Comparison of ENCODE assay signal across 1 cellular context in genomic region chr6:133339543-133340384, GRCh38.
A peak's percentile ranks its signal among the peaks of the same experiment; 100 is the strongest.
TF ChIP-seq lines count a peak whose summit lies in the region.

No MANE protein-coding gene starts in this region.

TF ChIP-seq in HEK293, 187 proteins besides CTCF, POLR2A, EP300 and RAD21 (continued from another document):
- TF ChIP-seq, protein P1, sequence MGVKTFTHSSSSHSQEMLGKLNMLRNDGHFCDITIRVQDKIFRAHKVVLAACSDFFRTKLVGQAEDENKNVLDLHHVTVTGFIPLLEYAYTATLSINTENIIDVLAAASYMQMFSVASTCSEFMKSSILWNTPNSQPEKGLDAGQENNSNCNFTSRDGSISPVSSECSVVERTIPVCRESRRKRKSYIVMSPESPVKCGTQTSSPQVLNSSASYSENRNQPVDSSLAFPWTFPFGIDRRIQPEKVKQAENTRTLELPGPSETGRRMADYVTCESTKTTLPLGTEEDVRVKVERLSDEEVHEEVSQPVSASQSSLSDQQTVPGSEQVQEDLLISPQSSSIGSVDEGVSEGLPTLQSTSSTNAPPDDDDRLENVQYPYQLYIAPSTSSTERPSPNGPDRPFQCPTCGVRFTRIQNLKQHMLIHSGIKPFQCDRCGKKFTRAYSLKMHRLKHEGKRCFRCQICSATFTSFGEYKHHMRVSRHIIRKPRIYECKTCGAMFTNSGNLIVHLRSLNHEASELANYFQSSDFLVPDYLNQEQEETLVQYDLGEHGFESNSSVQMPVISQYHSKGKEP (tag by site-specific recombination; IDR thresholded peaks at IDR 0.05), result peak; percentile 8; the same call in 1 of the 2 replicates
- TF ChIP-seq ZNF600 (tag by site-specific recombination; IDR thresholded peaks at IDR 0.05), result no peak
- TF ChIP-seq ZNF530 (tag by site-specific recombination; IDR thresholded peaks at IDR 0.05; ENCODE audit: low read depth), result no peak
- no peak for TF ChIP-seq ZNF555 (tag by site-specific recombination; conservative IDR thresholded peaks at IDR 0.05)
- no peak for TF ChIP-seq ZNF24 (tag by site-specific recombination; IDR thresholded peaks at IDR 0.05)
- TF ChIP-seq IKZF3 (tag by site-specific recombination; IDR thresholded peaks at IDR 0.05), result no peak
- TF ChIP-seq ZNF560 (tag by site-specific recombination; IDR thresholded peaks at IDR 0.05; ENCODE audit: borderline replicate concordance), result no peak
- TF ChIP-seq ZNF10 (tag by site-specific recombination; IDR thresholded peaks at IDR 0.05), result peak; percentile 89
- 0 out of 2 replicates have a peak, but pooled peaks have one; percentile 53 for TF ChIP-seq ZNF2 (tag by site-specific recombination; IDR thresholded peaks at IDR 0.05)
- TF ChIP-seq ZNF629 (tag by site-specific recombination; IDR thresholded peaks at IDR 0.05), result peak; percentile 82
- TF ChIP-seq, protein P2, sequence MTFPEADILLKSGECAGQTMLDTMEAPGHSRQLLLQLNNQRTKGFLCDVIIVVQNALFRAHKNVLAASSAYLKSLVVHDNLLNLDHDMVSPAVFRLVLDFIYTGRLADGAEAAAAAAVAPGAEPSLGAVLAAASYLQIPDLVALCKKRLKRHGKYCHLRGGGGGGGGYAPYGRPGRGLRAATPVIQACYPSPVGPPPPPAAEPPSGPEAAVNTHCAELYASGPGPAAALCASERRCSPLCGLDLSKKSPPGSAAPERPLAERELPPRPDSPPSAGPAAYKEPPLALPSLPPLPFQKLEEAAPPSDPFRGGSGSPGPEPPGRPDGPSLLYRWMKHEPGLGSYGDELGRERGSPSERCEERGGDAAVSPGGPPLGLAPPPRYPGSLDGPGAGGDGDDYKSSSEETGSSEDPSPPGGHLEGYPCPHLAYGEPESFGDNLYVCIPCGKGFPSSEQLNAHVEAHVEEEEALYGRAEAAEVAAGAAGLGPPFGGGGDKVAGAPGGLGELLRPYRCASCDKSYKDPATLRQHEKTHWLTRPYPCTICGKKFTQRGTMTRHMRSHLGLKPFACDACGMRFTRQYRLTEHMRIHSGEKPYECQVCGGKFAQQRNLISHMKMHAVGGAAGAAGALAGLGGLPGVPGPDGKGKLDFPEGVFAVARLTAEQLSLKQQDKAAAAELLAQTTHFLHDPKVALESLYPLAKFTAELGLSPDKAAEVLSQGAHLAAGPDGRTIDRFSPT (tag by site-specific recombination; IDR thresholded peaks at IDR 0.05), result no peak
- TF ChIP-seq WT1 (tag by site-specific recombination; IDR thresholded peaks at IDR 0.05), result peak; percentile 54
- TF ChIP-seq, protein P3, sequence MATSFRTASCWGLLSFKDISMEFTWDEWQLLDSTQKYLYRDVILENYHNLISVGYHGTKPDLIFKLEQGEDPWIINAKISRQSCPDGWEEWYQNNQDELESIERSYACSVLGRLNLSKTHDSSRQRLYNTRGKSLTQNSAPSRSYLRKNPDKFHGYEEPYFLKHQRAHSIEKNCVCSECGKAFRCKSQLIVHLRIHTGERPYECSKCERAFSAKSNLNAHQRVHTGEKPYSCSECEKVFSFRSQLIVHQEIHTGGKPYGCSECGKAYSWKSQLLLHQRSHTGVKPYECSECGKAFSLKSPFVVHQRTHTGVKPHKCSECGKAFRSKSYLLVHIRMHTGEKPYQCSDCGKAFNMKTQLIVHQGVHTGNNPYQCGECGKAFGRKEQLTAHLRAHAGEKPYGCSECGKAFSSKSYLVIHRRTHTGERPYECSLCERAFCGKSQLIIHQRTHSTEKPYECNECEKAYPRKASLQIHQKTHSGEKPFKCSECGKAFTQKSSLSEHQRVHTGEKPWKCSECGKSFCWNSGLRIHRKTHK (tag by site-specific recombination; IDR thresholded peaks at IDR 0.05), result no peak
- TF ChIP-seq, protein P4, sequence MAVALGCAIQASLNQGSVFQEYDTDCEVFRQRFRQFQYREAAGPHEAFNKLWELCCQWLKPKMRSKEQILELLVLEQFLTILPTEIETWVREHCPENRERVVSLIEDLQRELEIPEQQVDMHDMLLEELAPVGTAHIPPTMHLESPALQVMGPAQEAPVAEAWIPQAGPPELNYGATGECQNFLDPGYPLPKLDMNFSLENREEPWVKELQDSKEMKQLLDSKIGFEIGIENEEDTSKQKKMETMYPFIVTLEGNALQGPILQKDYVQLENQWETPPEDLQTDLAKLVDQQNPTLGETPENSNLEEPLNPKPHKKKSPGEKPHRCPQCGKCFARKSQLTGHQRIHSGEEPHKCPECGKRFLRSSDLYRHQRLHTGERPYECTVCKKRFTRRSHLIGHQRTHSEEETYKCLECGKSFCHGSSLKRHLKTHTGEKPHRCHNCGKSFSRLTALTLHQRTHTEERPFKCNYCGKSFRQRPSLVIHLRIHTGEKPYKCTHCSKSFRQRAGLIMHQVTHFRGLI (tag by site-specific recombination; IDR thresholded peaks at IDR 0.05), result no peak
- 0 out of 2 replicates have a peak, but pooled peaks have one; percentile 11 for TF ChIP-seq ZFP37 (tag by site-specific recombination; IDR thresholded peaks at IDR 0.05)
- no peak for TF ChIP-seq ZNF596 (tag by site-specific recombination; IDR thresholded peaks at IDR 0.05)
- TF ChIP-seq ZNF654 (tag by site-specific recombination; IDR thresholded peaks at IDR 0.05; ENCODE audit: low read depth), result no peak
- 0 out of 2 replicates have a peak, but pooled peaks have one; percentile 47 for TF ChIP-seq ZXDB (tag by site-specific recombination; IDR thresholded peaks at IDR 0.05)
- TF ChIP-seq ZNF571 (tag by site-specific recombination; IDR thresholded peaks at IDR 0.05), result no peak
- no peak for TF ChIP-seq ZNF514 (tag by site-specific recombination; IDR thresholded peaks at IDR 0.05)
- no peak for TF ChIP-seq BCL11A (tag by site-specific recombination; IDR thresholded peaks at IDR 0.05; ENCODE audit: low read depth)
- TF ChIP-seq MZF1 (tag by site-specific recombination; IDR thresholded peaks at IDR 0.05; ENCODE audit: borderline replicate concordance), result peak; percentile 20; the same call in 1 of the 2 replicates
- TF ChIP-seq ZNF157 (tag by site-specific recombination; IDR thresholded peaks at IDR 0.05), result no peak
- TF ChIP-seq, protein P5, sequence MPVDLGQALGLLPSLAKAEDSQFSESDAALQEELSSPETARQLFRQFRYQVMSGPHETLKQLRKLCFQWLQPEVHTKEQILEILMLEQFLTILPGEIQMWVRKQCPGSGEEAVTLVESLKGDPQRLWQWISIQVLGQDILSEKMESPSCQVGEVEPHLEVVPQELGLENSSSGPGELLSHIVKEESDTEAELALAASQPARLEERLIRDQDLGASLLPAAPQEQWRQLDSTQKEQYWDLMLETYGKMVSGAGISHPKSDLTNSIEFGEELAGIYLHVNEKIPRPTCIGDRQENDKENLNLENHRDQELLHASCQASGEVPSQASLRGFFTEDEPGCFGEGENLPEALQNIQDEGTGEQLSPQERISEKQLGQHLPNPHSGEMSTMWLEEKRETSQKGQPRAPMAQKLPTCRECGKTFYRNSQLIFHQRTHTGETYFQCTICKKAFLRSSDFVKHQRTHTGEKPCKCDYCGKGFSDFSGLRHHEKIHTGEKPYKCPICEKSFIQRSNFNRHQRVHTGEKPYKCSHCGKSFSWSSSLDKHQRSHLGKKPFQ (tag by site-specific recombination; IDR thresholded peaks at IDR 0.05), result no peak
- no peak for TF ChIP-seq EGR2 (tag by site-specific recombination; IDR thresholded peaks at IDR 0.05; ENCODE audit: low read depth)
- no peak for TF ChIP-seq ZNF423 (tag by site-specific recombination; IDR thresholded peaks at IDR 0.05)
- no peak for TF ChIP-seq ZNF404 (tag by site-specific recombination; IDR thresholded peaks at IDR 0.05)
- TF ChIP-seq ZNF791 (tag by site-specific recombination; IDR thresholded peaks at IDR 0.05), result no peak
